In genomic region chr11:82792319-82792718, GRCh38 we compare ENCODE assay signal across 1 cellular context.
A peak's percentile ranks its signal among the peaks of the same experiment; 100 is the strongest.
TF ChIP-seq lines count a peak whose summit lies in the region.

No MANE protein-coding gene starts in this region.

TF ChIP-seq in K562, 482 proteins besides CTCF, POLR2A, EP300 and RAD21 (continued from another document):
- no peak for TF ChIP-seq ETV6 (IDR thresholded peaks at IDR 0.05; ENCODE audit: borderline replicate concordance in 1 of 2, low read depth in 2 of 2, low read length in 1 of 2)
- TF ChIP-seq ETV6 (CRISPR knock-in tag; IDR thresholded peaks at IDR 0.05; ENCODE audit: borderline replicate concordance) = no peak
- no peak for TF ChIP-seq NR2C1 (IDR thresholded peaks at IDR 0.05)
- TF ChIP-seq NR2C1 (tag; IDR thresholded peaks at IDR 0.05) = no peak
- 0 out of 4 replicates have a peak, but pooled peaks of 1 of the 2 experiments have one; percentile 12 for TF ChIP-seq NRF1 (conservative IDR thresholded peaks at IDR 0.05 in 1 of 2, IDR thresholded peaks at IDR 0.05 in 1 of 2)
- TF ChIP-seq ZNF57 (CRISPR knock-in tag; IDR thresholded peaks at IDR 0.05) = no peak
- peak; percentile 54; the same call in 1 of the 2 replicates for TF ChIP-seq ADNP (tag; IDR thresholded peaks at IDR 0.05)
- TF ChIP-seq BHLHE40 (IDR thresholded peaks at IDR 0.05; ENCODE audit: low read length) = no peak
- TF ChIP-seq ZNF282 (CRISPR knock-in tag; IDR thresholded peaks at IDR 0.05) = no peak
- TF ChIP-seq SMARCE1 (IDR thresholded peaks at IDR 0.05) = no peak
- peak; percentile 72; the same call in 1 of the 2 replicates for TF ChIP-seq AFF4 (CRISPR knock-in tag; IDR thresholded peaks at IDR 0.05)
- TF ChIP-seq ZNF655 (CRISPR knock-in tag; IDR thresholded peaks at IDR 0.05) = no peak
- TF ChIP-seq PRPF4 (IDR thresholded peaks at IDR 0.05; ENCODE audit: insufficient read depth, low read depth, low read length, poor library complexity, severe bottlenecking) = no peak
- TF ChIP-seq CREBBP (IDR thresholded peaks at IDR 0.05; ENCODE audit: low read depth, low read length) = no peak
- no peak for TF ChIP-seq EP400 (IDR thresholded peaks at IDR 0.05)
- TF ChIP-seq CHAMP1 (IDR thresholded peaks at IDR 0.05) = no peak
- no peak for TF ChIP-seq SMC3 (conservative IDR thresholded peaks at IDR 0.05; ENCODE audit: insufficient read depth, low read depth, low read length)
- no peak for TF ChIP-seq VEZF1 (CRISPR knock-in tag; IDR thresholded peaks at IDR 0.05)
- no peak for TF ChIP-seq XRCC5 (IDR thresholded peaks at IDR 0.05; ENCODE audit: low read depth, low read length)
- TF ChIP-seq TEAD1 (CRISPR knock-in tag; IDR thresholded peaks at IDR 0.05) = no peak
- no peak for TF ChIP-seq HINFP (tag; conservative IDR thresholded peaks at IDR 0.05; ENCODE audit: low read depth)
- TF ChIP-seq ZNF507 (tag; conservative IDR thresholded peaks at IDR 0.05) = no peak
- no peak for TF ChIP-seq HMGN3 (IDR thresholded peaks at IDR 0.05; ENCODE audit: borderline replicate concordance, extremely low read depth, insufficient read length, low read depth, low read length)
- TF ChIP-seq CEBPB (tag; IDR thresholded peaks at IDR 0.05) = peak; percentile 60
